12 cellular contexts compared by ENCODE assay signal in the genomic region with DNA sequence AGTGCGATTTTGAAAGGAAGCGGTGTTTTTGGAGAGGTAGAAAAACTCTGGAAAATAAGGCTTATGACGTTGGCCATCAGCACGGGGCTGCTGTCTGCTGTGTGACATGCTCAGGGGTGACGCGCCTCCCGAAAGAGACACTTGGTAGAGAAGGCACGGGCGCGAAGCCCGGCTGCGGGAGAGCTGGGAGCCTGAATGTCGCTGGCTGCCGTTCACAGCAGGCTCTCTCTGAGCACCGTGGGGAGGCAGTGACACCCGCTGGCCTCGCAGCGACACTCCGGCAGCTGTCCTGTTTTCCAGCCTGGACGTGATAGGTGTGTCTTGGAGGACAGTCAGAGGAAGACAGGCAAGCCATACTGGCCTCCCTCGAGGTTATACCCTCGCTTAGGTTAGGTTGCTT.
DNase-seq lines count a peak whose midpoint lies in the region; ATAC-seq and TF ChIP-seq lines count a peak whose summit lies in the region.
"Had no signal": no experiment of that assay in that cellular context is flagged by ENCODE, and none has a peak within 500 bp of the region (broad histone marks: within the 10 kb centered on the region; RNA-seq: fewer than 3 reads in every experiment).

No MANE protein-coding gene starts in this region.

- H3K9me3 ChIP-seq in colonic mucosa (no peaks in the 10 kb centered on the region), ovary (no peaks in the 10 kb centered on the region), uterus (no peaks in the 10 kb centered on the region)
- H3K9me3 ChIP-seq: gastrocnemius medialis had no signal

- no peak for TF ChIP-seq EP300 in ovary (IDR thresholded peaks at IDR 0.05)

- DNase-seq in DMS153 treated with DMSO at 0.1 percent for 48 hours (lab: John Stamatoyannopoulos, UW; ENCODE audit: unreplicated experiment): peak; percentile 85
- DNase-seq in NCI-H146 treated with DMSO at 0.1 percent for 48 hours (lab: John Stamatoyannopoulos, UW; ENCODE audit: unreplicated experiment): peak; percentile 25
- peak; percentile 22 for DNase-seq in colonic mucosa
- peak in 53 of 56 donors; percentile 6 to 82 (median 45) for DNase-seq in nucleus accumbens (lab: John Stamatoyannopoulos, UW)
- no peak for DNase-seq in ovary
- DNase-seq in uterus: no peak
- no peak for DNase-seq in naive thymus-derived CD8-positive, alpha-beta T cell
- no peak for DNase-seq in KG1 (lab: John Stamatoyannopoulos, UW)
- DNase-seq: activated CD4-positive, CD25-positive, alpha-beta regulatory T cell; activated effector memory CD4-positive, alpha-beta T cell treated with Interleukin-2 at 50 U/mL for 16 hours; CD4-positive, CD25-positive, alpha-beta regulatory T cell; gastrocnemius medialis had no signal

- H3K4me1 Mint-ChIP-seq in naive thymus-derived CD8-positive, alpha-beta T cell: no peaks in the 10 kb centered on the region
- H3K4me1 Mint-ChIP-seq: CD4-positive, CD25-positive, alpha-beta regulatory T cell had no signal

- peaks cover 0 to 5% (median 0%) of the 10 kb centered on the region in 3 donors for H3K36me3 Mint-ChIP-seq in naive thymus-derived CD8-positive, alpha-beta T cell
- H3K36me3 Mint-ChIP-seq: CD4-positive, CD25-positive, alpha-beta regulatory T cell had no signal

- H3K9ac ChIP-seq in colonic mucosa (ENCODE audit: low read depth in 2 of 2, low read length in 2 of 2): no peak overlapping the region

- 23 to 29% (median 24%) methylated on average over 22 of the region's 22 CpGs for WGBS in ovary, 3 donors

- no peak overlapping the region for H3K4me3 ChIP-seq in colonic mucosa
- H3K4me3 ChIP-seq in ovary: no peak overlapping the region
- no peak overlapping the region for H3K4me3 ChIP-seq in uterus
- H3K4me3 ChIP-seq: gastrocnemius medialis had no signal

- H3K27me3 ChIP-seq in colonic mucosa (no peaks in the 10 kb centered on the region), ovary (no peaks in the 10 kb centered on the region), uterus (no peaks in the 10 kb centered on the region)
- H3K27me3 ChIP-seq: gastrocnemius medialis had no signal

- H3K27me3 Mint-ChIP-seq in naive thymus-derived CD8-positive, alpha-beta T cell: peaks cover 0 to 5% (median 0%) of the 10 kb centered on the region in 5 donors

- no peak for ATAC-seq in naive thymus-derived CD8-positive, alpha-beta T cell
- ATAC-seq: gastrocnemius medialis had no signal

- H3K4me1 ChIP-seq in colonic mucosa (no peaks in the 10 kb centered on the region), ovary (ENCODE audit: insufficient read depth) (no peaks in the 10 kb centered on the region), uterus (no peaks in the 10 kb centered on the region)
- H3K4me1 ChIP-seq: gastrocnemius medialis had no signal

- H3K36me3 ChIP-seq in colonic mucosa: no peaks in the 10 kb centered on the region
- H3K36me3 ChIP-seq in ovary: no peaks in the 10 kb centered on the region
- no peaks in the 10 kb centered on the region for H3K36me3 ChIP-seq in uterus
- H3K36me3 ChIP-seq: gastrocnemius medialis had no signal

- POLR2A ChIA-PET in naive thymus-derived CD8-positive, alpha-beta T cell (lab: Charles Lee): no interaction called here

- H3K27ac ChIP-seq in colonic mucosa (no peak overlapping the region), ovary (no peak overlapping the region), uterus (no peak overlapping the region)
- H3K27ac ChIP-seq: gastrocnemius medialis had no signal

- intact Hi-C loops in colonic mucosa (cut with DNase I): loop anchor here (10.0 kb wide), 1 partner anchor 559 kb away; no protein-coding TSS in a partner anchor
- intact Hi-C loops in ovary (cut with DNase I): no loop called here
- intact Hi-C loops in uterus (cut with DNase I; ENCODE audit: low total_unique reads): no loop called here

- H3K4me3 Mint-ChIP-seq in naive thymus-derived CD8-positive, alpha-beta T cell: no peak overlapping the region
- H3K4me3 Mint-ChIP-seq: CD4-positive, CD25-positive, alpha-beta regulatory T cell had no signal

- H3K27ac Mint-ChIP-seq in naive thymus-derived CD8-positive, alpha-beta T cell: no peak overlapping the region
- H3K27ac Mint-ChIP-seq: CD4-positive, CD25-positive, alpha-beta regulatory T cell had no signal

- TF ChIP-seq CTCF in colonic mucosa (IDR thresholded peaks at IDR 0.05) (peak; percentile 25), ovary (IDR thresholded peaks at IDR 0.05) (no peak), uterus (IDR thresholded peaks at IDR 0.05) (no peak)

- peaks cover 0 to 19% (median 6%) of the 10 kb centered on the region in 9 donors for H3K9me3 Mint-ChIP-seq in naive thymus-derived CD8-positive, alpha-beta T cell

- TF ChIP-seq POLR2A in ovary (IDR thresholded peaks at IDR 0.05) (no peak), uterus (IDR thresholded peaks at IDR 0.05) (no peak)

Comparison
In these comparisons a context has a peak if more than half of its experiments do, and no peak if none do; other contexts are left out.
1. DNase-seq: peak in DMS153 treated with DMSO at 0.1 percent for 48 hours (single experiment), NCI-H146 treated with DMSO at 0.1 percent for 48 hours (single experiment), colonic mucosa (single experiment) and nucleus accumbens (53 of 56); none in ovary (0 of 5), uterus (0 of 2), naive thymus-derived CD8-positive, alpha-beta T cell (0 of 10) and KG1 (single experiment).